In the genomic region with DNA sequence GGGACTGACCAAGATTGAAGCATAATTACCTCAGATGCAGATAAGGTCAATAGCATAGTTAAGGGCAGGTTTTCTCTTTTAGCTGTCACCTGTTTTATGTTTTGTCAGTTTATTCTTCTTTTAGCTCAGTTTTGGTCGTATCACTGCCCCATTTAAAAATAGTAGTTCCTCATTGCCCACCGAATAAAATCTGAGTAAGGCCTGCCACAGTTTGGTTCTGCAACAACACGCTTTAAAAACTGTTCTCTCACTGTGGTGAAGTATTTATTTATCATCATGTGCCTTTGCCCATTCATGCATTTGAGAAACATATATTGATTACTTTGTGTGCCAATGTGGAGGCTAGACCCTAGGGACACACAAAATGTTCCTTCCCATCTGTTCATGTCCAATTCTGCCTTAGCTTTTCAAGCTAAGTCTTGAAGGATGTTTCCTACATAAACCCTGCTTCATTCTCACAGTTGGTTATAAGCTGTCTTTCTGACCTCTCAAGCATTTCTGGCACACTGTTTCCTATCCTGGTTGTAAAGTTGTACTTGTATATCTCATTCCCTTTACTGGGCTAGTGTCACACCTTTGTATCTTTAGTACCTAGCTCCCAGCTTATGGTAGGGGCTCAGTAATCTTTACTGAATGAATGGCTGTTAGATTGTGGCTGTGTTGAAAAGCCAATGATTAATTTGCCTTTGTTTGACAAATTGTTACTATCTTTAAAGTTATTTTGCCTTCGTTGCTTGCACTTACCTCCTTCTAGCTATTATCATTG, we compare ENCODE assay signal across 1 cellular context.
TF ChIP-seq lines count a peak whose summit lies in the region.

No MANE protein-coding gene starts in this region.

TF ChIP-seq in SK-N-SH, 30 proteins besides CTCF, POLR2A, EP300 and RAD21 (continued from another document):
- TF ChIP-seq ELF1 (IDR thresholded peaks at IDR 0.05) (no peak), CHD2 (IDR thresholded peaks at IDR 0.05; ENCODE audit: low read length, partially characterized antibody) (no peak)
- TF ChIP-seq, protein P1, sequence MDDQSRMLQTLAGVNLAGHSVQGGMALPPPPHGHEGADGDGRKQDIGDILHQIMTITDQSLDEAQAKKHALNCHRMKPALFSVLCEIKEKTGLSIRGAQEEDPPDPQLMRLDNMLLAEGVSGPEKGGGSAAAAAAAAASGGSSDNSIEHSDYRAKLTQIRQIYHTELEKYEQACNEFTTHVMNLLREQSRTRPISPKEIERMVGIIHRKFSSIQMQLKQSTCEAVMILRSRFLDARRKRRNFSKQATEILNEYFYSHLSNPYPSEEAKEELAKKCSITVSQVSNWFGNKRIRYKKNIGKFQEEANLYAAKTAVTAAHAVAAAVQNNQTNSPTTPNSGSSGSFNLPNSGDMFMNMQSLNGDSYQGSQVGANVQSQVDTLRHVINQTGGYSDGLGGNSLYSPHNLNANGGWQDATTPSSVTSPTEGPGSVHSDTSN (IDR thresholded peaks at IDR 0.05), result no peak
- TF ChIP-seq, protein P2, sequence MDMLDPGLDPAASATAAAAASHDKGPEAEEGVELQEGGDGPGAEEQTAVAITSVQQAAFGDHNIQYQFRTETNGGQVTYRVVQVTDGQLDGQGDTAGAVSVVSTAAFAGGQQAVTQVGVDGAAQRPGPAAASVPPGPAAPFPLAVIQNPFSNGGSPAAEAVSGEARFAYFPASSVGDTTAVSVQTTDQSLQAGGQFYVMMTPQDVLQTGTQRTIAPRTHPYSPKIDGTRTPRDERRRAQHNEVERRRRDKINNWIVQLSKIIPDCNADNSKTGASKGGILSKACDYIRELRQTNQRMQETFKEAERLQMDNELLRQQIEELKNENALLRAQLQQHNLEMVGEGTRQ (IDR thresholded peaks at IDR 0.05; ENCODE audit: borderline replicate concordance, low read depth, low read length), result no peak
- TF ChIP-seq, protein P3, sequence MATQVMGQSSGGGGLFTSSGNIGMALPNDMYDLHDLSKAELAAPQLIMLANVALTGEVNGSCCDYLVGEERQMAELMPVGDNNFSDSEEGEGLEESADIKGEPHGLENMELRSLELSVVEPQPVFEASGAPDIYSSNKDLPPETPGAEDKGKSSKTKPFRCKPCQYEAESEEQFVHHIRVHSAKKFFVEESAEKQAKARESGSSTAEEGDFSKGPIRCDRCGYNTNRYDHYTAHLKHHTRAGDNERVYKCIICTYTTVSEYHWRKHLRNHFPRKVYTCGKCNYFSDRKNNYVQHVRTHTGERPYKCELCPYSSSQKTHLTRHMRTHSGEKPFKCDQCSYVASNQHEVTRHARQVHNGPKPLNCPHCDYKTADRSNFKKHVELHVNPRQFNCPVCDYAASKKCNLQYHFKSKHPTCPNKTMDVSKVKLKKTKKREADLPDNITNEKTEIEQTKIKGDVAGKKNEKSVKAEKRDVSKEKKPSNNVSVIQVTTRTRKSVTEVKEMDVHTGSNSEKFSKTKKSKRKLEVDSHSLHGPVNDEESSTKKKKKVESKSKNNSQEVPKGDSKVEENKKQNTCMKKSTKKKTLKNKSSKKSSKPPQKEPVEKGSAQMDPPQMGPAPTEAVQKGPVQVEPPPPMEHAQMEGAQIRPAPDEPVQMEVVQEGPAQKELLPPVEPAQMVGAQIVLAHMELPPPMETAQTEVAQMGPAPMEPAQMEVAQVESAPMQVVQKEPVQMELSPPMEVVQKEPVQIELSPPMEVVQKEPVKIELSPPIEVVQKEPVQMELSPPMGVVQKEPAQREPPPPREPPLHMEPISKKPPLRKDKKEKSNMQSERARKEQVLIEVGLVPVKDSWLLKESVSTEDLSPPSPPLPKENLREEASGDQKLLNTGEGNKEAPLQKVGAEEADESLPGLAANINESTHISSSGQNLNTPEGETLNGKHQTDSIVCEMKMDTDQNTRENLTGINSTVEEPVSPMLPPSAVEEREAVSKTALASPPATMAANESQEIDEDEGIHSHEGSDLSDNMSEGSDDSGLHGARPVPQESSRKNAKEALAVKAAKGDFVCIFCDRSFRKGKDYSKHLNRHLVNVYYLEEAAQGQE (IDR thresholded peaks at IDR 0.05; ENCODE audit: low read depth, low read length), result no peak
